1 cellular context compared by ENCODE assay signal in the genomic region with DNA sequence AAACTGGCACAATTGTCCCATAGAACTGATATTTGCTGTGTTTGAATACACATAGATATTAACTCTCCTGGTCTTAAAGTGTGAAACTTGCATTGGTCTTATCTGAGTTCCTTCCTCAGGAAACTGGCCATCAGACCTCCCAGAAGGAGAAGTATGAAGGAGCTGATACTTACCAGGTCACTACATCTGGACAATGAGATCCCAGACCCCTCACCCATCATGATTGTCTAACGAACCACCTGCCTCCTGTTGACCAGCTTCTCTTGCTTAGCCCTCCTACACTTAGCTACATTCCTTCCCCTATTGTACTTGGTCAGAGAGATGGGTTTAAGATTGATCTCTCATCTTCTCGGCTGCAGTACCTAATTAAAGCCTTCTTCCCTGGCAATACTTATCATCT.
TF ChIP-seq lines count a peak whose summit lies in the region.

No MANE protein-coding gene starts in this region.

TF ChIP-seq in GM12878, 131 proteins besides CTCF, POLR2A, EP300 and RAD21 (continued from another document):
- TF ChIP-seq, protein P1, sequence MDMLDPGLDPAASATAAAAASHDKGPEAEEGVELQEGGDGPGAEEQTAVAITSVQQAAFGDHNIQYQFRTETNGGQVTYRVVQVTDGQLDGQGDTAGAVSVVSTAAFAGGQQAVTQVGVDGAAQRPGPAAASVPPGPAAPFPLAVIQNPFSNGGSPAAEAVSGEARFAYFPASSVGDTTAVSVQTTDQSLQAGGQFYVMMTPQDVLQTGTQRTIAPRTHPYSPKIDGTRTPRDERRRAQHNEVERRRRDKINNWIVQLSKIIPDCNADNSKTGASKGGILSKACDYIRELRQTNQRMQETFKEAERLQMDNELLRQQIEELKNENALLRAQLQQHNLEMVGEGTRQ (IDR thresholded peaks at IDR 0.05; ENCODE audit: borderline replicate concordance, low read depth, low read length): no peak
- TF ChIP-seq, protein P2, sequence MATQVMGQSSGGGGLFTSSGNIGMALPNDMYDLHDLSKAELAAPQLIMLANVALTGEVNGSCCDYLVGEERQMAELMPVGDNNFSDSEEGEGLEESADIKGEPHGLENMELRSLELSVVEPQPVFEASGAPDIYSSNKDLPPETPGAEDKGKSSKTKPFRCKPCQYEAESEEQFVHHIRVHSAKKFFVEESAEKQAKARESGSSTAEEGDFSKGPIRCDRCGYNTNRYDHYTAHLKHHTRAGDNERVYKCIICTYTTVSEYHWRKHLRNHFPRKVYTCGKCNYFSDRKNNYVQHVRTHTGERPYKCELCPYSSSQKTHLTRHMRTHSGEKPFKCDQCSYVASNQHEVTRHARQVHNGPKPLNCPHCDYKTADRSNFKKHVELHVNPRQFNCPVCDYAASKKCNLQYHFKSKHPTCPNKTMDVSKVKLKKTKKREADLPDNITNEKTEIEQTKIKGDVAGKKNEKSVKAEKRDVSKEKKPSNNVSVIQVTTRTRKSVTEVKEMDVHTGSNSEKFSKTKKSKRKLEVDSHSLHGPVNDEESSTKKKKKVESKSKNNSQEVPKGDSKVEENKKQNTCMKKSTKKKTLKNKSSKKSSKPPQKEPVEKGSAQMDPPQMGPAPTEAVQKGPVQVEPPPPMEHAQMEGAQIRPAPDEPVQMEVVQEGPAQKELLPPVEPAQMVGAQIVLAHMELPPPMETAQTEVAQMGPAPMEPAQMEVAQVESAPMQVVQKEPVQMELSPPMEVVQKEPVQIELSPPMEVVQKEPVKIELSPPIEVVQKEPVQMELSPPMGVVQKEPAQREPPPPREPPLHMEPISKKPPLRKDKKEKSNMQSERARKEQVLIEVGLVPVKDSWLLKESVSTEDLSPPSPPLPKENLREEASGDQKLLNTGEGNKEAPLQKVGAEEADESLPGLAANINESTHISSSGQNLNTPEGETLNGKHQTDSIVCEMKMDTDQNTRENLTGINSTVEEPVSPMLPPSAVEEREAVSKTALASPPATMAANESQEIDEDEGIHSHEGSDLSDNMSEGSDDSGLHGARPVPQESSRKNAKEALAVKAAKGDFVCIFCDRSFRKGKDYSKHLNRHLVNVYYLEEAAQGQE (IDR thresholded peaks at IDR 0.05; ENCODE audit: low read depth, low read length): no peak
- TF ChIP-seq ZNF622 (IDR thresholded peaks at IDR 0.05): no peak
- no peak for TF ChIP-seq GATAD2B (conservative IDR thresholded peaks at IDR 0.05; ENCODE audit: low read depth)
- TF ChIP-seq EED (IDR thresholded peaks at IDR 0.05; ENCODE audit: low read depth): no peak
- TF ChIP-seq HCFC1 (IDR thresholded peaks at IDR 0.05; ENCODE audit: low read length): no peak
- no peak for TF ChIP-seq PBX3 (IDR thresholded peaks at IDR 0.05; ENCODE audit: insufficient replicate concordance, low read depth, low read length)
- no peak for TF ChIP-seq FOS (IDR thresholded peaks at IDR 0.05; ENCODE audit: borderline replicate concordance, extremely low read depth, insufficient read length)
